ENCODE assay signal across 1 cellular context in the genomic region with DNA sequence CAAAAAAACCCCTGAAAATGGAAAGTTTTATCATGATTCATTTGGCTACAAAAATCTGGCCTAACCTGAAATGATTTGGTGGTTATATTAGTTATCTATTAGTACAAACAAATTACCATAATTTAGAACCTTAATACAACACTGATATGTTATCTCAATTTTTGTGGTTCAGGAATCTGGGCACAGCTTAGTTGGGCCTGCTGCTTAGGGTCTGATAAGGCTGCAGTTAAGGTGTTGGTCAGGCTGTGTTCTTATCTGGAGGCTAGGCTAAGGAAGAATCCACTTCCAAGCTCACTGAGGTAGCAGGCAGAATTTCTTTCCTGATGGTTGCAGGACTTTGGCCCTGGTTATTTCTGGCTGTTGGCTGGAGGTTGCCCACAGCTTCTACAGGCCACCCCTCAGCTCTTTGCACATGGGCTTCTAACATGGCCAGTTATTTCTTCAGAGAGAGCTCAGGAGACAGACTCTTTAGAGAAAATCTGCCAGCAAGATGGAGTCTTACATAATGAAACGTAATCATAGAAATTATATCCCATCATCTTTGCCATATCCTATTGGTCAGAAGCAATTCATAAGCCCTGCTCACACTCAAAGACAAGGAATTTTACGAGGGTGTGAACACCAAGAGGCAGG.
TF ChIP-seq lines count a peak whose summit lies in the region.

No MANE protein-coding gene starts in this region.

TF ChIP-seq in K562, 482 proteins besides CTCF, POLR2A, EP300 and RAD21 (continued from another document and continues in another):
- TF ChIP-seq, protein P1, sequence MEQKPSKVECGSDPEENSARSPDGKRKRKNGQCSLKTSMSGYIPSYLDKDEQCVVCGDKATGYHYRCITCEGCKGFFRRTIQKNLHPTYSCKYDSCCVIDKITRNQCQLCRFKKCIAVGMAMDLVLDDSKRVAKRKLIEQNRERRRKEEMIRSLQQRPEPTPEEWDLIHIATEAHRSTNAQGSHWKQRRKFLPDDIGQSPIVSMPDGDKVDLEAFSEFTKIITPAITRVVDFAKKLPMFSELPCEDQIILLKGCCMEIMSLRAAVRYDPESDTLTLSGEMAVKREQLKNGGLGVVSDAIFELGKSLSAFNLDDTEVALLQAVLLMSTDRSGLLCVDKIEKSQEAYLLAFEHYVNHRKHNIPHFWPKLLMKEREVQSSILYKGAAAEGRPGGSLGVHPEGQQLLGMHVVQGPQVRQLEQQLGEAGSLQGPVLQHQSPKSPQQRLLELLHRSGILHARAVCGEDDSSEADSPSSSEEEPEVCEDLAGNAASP (IDR thresholded peaks at IDR 0.05): no peak
- TF ChIP-seq ZFX (CRISPR knock-in tag; IDR thresholded peaks at IDR 0.05) (0 out of 2 replicates have a peak, but pooled peaks have one; percentile 16), TRIM28 (IDR thresholded peaks at IDR 0.05) (no peak), BRD4 (IDR thresholded peaks at IDR 0.05) (no peak), SMARCA5 (IDR thresholded peaks at IDR 0.05) (no peak), SAFB2 (IDR thresholded peaks at IDR 0.05; ENCODE audit: borderline replicate concordance, low read depth, low read length, severe bottlenecking) (no peak), MEF2D (tag; conservative IDR thresholded peaks at IDR 0.05; ENCODE audit: low read depth) (no peak), PHF21A (IDR thresholded peaks at IDR 0.05; ENCODE audit: borderline replicate concordance, low read depth) (peak; percentile 44; the same call in 1 of the 2 replicates), TCFL5 (CRISPR knock-in tag; conservative IDR thresholded peaks at IDR 0.05) (no peak), SIN3A (IDR thresholded peaks at IDR 0.05; ENCODE audit: borderline replicate concordance in 2 of 2, control insufficient read depth in 1 of 2, low read depth in 2 of 2, low read length in 2 of 2) (no peak), ZNF436 (CRISPR knock-in tag; IDR thresholded peaks at IDR 0.05) (no peak), ZNF197 (CRISPR knock-in tag; IDR thresholded peaks at IDR 0.05; ENCODE audit: low read depth) (peak; percentile 89), RBM14 (IDR thresholded peaks at IDR 0.05; ENCODE audit: borderline replicate concordance, insufficient read depth, low read depth, low read length) (no peak), ETV1 (tag; conservative IDR thresholded peaks at IDR 0.05; ENCODE audit: low read depth) (no peak), CHD4 (IDR thresholded peaks at IDR 0.05; ENCODE audit: insufficient read depth, insufficient replicate concordance, low read depth, low read length, poor library complexity, severe bottlenecking) (no peak), ZNF184 (CRISPR knock-in tag; IDR thresholded peaks at IDR 0.05) (no peak), MYNN (IDR thresholded peaks at IDR 0.05) (no peak), MYNN (CRISPR knock-in tag; IDR thresholded peaks at IDR 0.05) (no peak), ETV6 (IDR thresholded peaks at IDR 0.05; ENCODE audit: borderline replicate concordance in 1 of 2, low read depth in 2 of 2, low read length in 1 of 2) (no peak), ETV6 (CRISPR knock-in tag; IDR thresholded peaks at IDR 0.05; ENCODE audit: borderline replicate concordance) (no peak), ZNF77 (CRISPR knock-in tag; IDR thresholded peaks at IDR 0.05) (no peak), HDGF (IDR thresholded peaks at IDR 0.05) (no peak), ARID1B (IDR thresholded peaks at IDR 0.05) (peak; percentile 93), ZFP36 (IDR thresholded peaks at IDR 0.05; ENCODE audit: low read depth, low read length, partially characterized antibody) (no peak), ZNF239 (CRISPR knock-in tag; IDR thresholded peaks at IDR 0.05) (peak; percentile 11; the same call in 1 of the 2 replicates), CEBPG (CRISPR knock-in tag; IDR thresholded peaks at IDR 0.05) (no peak), CEBPG (tag; conservative IDR thresholded peaks at IDR 0.05 in 1 of 2, IDR thresholded peaks at IDR 0.05 in 1 of 2) (no peak), KDM2B (CRISPR knock-in tag; IDR thresholded peaks at IDR 0.05) (no peak), ZNF589 (CRISPR knock-in tag; IDR thresholded peaks at IDR 0.05; ENCODE audit: low read depth) (no peak; the same call in 1 of the 2 replicates), ERF (CRISPR knock-in tag; IDR thresholded peaks at IDR 0.05) (no peak), MTA1 (IDR thresholded peaks at IDR 0.05; ENCODE audit: borderline replicate concordance) (peak; percentile 68; the same call in 1 of the 2 replicates)
- TF ChIP-seq, protein P2, sequence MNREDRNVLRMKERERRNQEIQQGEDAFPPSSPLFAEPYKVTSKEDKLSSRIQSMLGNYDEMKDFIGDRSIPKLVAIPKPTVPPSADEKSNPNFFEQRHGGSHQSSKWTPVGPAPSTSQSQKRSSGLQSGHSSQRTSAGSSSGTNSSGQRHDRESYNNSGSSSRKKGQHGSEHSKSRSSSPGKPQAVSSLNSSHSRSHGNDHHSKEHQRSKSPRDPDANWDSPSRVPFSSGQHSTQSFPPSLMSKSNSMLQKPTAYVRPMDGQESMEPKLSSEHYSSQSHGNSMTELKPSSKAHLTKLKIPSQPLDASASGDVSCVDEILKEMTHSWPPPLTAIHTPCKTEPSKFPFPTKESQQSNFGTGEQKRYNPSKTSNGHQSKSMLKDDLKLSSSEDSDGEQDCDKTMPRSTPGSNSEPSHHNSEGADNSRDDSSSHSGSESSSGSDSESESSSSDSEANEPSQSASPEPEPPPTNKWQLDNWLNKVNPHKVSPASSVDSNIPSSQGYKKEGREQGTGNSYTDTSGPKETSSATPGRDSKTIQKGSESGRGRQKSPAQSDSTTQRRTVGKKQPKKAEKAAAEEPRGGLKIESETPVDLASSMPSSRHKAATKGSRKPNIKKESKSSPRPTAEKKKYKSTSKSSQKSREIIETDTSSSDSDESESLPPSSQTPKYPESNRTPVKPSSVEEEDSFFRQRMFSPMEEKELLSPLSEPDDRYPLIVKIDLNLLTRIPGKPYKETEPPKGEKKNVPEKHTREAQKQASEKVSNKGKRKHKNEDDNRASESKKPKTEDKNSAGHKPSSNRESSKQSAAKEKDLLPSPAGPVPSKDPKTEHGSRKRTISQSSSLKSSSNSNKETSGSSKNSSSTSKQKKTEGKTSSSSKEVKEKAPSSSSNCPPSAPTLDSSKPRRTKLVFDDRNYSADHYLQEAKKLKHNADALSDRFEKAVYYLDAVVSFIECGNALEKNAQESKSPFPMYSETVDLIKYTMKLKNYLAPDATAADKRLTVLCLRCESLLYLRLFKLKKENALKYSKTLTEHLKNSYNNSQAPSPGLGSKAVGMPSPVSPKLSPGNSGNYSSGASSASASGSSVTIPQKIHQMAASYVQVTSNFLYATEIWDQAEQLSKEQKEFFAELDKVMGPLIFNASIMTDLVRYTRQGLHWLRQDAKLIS (CRISPR knock-in tag; IDR thresholded peaks at IDR 0.05): no peak
- TF ChIP-seq, protein P3, sequence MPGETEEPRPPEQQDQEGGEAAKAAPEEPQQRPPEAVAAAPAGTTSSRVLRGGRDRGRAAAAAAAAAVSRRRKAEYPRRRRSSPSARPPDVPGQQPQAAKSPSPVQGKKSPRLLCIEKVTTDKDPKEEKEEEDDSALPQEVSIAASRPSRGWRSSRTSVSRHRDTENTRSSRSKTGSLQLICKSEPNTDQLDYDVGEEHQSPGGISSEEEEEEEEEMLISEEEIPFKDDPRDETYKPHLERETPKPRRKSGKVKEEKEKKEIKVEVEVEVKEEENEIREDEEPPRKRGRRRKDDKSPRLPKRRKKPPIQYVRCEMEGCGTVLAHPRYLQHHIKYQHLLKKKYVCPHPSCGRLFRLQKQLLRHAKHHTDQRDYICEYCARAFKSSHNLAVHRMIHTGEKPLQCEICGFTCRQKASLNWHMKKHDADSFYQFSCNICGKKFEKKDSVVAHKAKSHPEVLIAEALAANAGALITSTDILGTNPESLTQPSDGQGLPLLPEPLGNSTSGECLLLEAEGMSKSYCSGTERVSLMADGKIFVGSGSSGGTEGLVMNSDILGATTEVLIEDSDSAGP (CRISPR knock-in tag; IDR thresholded peaks at IDR 0.05): no peak
- TF ChIP-seq, protein P4, sequence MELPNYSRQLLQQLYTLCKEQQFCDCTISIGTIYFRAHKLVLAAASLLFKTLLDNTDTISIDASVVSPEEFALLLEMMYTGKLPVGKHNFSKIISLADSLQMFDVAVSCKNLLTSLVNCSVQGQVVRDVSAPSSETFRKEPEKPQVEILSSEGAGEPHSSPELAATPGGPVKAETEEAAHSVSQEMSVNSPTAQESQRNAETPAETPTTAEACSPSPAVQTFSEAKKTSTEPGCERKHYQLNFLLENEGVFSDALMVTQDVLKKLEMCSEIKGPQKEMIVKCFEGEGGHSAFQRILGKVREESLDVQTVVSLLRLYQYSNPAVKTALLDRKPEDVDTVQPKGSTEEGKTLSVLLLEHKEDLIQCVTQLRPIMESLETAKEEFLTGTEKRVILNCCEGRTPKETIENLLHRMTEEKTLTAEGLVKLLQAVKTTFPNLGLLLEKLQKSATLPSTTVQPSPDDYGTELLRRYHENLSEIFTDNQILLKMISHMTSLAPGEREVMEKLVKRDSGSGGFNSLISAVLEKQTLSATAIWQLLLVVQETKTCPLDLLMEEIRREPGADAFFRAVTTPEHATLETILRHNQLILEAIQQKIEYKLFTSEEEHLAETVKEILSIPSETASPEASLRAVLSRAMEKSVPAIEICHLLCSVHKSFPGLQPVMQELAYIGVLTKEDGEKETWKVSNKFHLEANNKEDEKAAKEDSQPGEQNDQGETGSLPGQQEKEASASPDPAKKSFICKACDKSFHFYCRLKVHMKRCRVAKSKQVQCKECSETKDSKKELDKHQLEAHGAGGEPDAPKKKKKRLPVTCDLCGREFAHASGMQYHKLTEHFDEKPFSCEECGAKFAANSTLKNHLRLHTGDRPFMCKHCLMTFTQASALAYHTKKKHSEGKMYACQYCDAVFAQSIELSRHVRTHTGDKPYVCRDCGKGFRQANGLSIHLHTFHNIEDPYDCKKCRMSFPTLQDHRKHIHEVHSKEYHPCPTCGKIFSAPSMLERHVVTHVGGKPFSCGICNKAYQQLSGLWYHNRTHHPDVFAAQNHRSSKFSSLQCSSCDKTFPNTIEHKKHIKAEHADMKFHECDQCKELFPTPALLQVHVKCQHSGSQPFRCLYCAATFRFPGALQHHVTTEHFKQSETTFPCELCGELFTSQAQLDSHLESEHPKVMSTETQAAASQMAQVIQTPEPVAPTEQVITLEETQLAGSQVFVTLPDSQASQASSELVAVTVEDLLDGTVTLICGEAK (IDR thresholded peaks at IDR 0.05): no peak
- TF ChIP-seq, protein P4 (CRISPR knock-in tag; IDR thresholded peaks at IDR 0.05): no peak
- TF ChIP-seq, protein P5, sequence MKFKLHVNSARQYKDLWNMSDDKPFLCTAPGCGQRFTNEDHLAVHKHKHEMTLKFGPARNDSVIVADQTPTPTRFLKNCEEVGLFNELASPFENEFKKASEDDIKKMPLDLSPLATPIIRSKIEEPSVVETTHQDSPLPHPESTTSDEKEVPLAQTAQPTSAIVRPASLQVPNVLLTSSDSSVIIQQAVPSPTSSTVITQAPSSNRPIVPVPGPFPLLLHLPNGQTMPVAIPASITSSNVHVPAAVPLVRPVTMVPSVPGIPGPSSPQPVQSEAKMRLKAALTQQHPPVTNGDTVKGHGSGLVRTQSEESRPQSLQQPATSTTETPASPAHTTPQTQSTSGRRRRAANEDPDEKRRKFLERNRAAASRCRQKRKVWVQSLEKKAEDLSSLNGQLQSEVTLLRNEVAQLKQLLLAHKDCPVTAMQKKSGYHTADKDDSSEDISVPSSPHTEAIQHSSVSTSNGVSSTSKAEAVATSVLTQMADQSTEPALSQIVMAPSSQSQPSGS (CRISPR knock-in tag; IDR thresholded peaks at IDR 0.05): no peak
- TF ChIP-seq, protein P6, sequence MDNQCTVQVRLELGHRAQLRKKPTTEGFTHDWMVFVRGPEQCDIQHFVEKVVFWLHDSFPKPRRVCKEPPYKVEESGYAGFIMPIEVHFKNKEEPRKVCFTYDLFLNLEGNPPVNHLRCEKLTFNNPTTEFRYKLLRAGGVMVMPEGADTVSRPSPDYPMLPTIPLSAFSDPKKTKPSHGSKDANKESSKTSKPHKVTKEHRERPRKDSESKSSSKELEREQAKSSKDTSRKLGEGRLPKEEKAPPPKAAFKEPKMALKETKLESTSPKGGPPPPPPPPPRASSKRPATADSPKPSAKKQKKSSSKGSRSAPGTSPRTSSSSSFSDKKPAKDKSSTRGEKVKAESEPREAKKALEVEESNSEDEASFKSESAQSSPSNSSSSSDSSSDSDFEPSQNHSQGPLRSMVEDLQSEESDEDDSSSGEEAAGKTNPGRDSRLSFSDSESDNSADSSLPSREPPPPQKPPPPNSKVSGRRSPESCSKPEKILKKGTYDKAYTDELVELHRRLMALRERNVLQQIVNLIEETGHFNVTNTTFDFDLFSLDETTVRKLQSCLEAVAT (IDR thresholded peaks at IDR 0.05): peak in 1 of 2 experiments; percentile 94; a peak in 2 of 4 replicates
- TF ChIP-seq, protein P7, sequence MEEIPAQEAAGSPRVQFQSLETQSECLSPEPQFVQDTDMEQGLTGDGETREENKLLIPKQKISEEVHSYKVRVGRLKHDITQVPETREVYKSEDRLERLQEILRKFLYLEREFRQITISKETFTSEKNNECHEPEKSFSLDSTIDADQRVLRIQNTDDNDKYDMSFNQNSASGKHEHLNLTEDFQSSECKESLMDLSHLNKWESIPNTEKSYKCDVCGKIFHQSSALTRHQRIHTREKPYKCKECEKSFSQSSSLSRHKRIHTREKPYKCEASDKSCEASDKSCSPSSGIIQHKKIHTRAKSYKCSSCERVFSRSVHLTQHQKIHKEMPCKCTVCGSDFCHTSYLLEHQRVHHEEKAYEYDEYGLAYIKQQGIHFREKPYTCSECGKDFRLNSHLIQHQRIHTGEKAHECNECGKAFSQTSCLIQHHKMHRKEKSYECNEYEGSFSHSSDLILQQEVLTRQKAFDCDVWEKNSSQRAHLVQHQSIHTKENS (CRISPR knock-in tag; IDR thresholded peaks at IDR 0.05): no peak
